9 cellular contexts compared by ENCODE assay signal in the genomic region with DNA sequence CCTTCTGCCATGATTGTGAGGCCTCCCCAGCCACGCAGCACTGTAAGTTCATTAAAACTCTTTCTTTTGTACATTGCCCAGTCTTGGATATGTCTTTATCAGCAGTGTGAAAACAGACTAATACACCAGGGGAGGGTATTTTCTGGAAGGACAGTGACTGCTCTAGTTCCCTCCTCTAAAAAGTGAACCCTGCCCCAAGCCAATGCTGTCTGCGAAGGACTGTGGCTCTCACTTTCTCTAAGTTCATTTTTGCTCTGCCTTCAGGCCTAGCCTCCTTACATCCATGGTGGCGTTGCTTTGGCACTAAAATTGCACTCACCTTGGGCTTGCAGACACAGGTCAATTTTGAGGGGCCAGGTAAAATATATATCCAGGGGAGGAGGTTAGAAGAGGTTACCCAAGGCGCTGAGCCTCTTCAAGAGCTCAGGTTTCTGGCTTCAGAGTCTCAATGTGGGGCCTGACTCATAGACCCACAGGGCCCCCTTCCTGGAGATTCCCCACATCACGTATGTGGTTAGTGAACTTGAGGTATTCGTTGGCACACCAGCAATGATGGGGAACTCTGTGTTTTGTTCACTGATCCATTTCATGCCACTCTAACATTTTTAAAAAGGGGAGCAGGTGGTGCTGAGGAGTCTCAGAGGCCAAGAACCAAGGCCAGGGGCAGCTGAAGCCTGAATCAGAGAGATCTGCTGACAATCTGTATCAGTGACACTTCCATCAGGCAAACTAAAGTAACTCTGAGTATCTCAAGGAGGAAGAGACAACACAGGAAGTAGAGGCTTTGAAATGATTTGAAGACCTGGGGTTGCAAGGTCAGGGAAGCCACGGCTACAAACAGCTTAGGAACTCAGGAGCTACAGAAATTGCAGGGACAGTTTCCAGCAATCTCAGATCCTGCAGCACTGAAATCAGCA.
DNase-seq lines count a peak whose midpoint lies in the region; ATAC-seq and TF ChIP-seq lines count a peak whose summit lies in the region.
"Had no signal": no experiment of that assay in that cellular context is flagged by ENCODE, and none has a peak within 500 bp of the region (broad histone marks: within the 10 kb centered on the region; RNA-seq: fewer than 3 reads in every experiment).

No MANE protein-coding gene starts in this region.

- H3K36me3 Mint-ChIP-seq in T-helper 2 cell treated with Interferon-gamma antibody and Interleukin-4, amounts not matched to agents 5 μg/mL and 100 μg/mL, for 36 hours (ENCODE audit: low read depth): no peaks in the 10 kb centered on the region
- H3K36me3 Mint-ChIP-seq in activated naive CD4-positive, alpha-beta T cell treated with anti-CD3 and anti-CD28 coated beads, Interleukin-2, amount 50 U/mL, for 24 hours: no peaks in the 10 kb centered on the region
- no peaks in the 10 kb centered on the region for H3K36me3 Mint-ChIP-seq in HFFc6 (ENCODE audit: low read depth)

- H3K9me3 ChIP-seq in vagina: no peaks in the 10 kb centered on the region

- no peak for TF ChIP-seq POLR2A in vagina (IDR thresholded peaks at IDR 0.05)

- no peaks in the 10 kb centered on the region for H3K4me1 ChIP-seq in vagina

- intact Hi-C loops in vagina (cut with DNase I): no loop called here

- H3K27ac Mint-ChIP-seq in T-helper 2 cell treated with Interferon-gamma antibody and Interleukin-4, amounts not matched to agents 5 μg/mL and 100 μg/mL, for 36 hours: peak overlapping the region; percentile 86
- H3K27ac Mint-ChIP-seq in activated naive CD4-positive, alpha-beta T cell treated with anti-CD3 and anti-CD28 coated beads, Interleukin-2, amount 50 U/mL, for 24 hours: peak overlapping the region; percentile 87
- H3K27ac Mint-ChIP-seq in HFFc6: no peak overlapping the region

- H3K9me3 Mint-ChIP-seq in T-helper 2 cell treated with Interferon-gamma antibody and Interleukin-4, amounts not matched to agents 5 μg/mL and 100 μg/mL, for 36 hours: no peaks in the 10 kb centered on the region
- H3K9me3 Mint-ChIP-seq in activated naive CD4-positive, alpha-beta T cell treated with anti-CD3 and anti-CD28 coated beads, Interleukin-2, amount 50 U/mL, for 24 hours: no peaks in the 10 kb centered on the region
- peaks cover 44% of the 10 kb centered on the region for H3K9me3 Mint-ChIP-seq in HFFc6

- H3K27me3 Mint-ChIP-seq in T-helper 2 cell treated with Interferon-gamma antibody and Interleukin-4, amounts not matched to agents 5 μg/mL and 100 μg/mL, for 36 hours (ENCODE audit: low read depth): no peaks in the 10 kb centered on the region
- no peaks in the 10 kb centered on the region for H3K27me3 Mint-ChIP-seq in activated naive CD4-positive, alpha-beta T cell treated with anti-CD3 and anti-CD28 coated beads, Interleukin-2, amount 50 U/mL, for 24 hours
- no peaks in the 10 kb centered on the region for H3K27me3 Mint-ChIP-seq in HFFc6 (ENCODE audit: insufficient read depth)

- no peaks in the 10 kb centered on the region for H3K36me3 ChIP-seq in vagina

- no peak for TF ChIP-seq CTCF in vagina (IDR thresholded peaks at IDR 0.05)
- TF ChIP-seq CTCF in HFFc6 (IDR thresholded peaks at IDR 0.05): no peak

- H3K4me1 Mint-ChIP-seq in T-helper 2 cell treated with Interferon-gamma antibody and Interleukin-4, amounts not matched to agents 5 μg/mL and 100 μg/mL, for 36 hours (ENCODE audit: low read depth): peaks cover 20% of the 10 kb centered on the region
- H3K4me1 Mint-ChIP-seq in activated naive CD4-positive, alpha-beta T cell treated with anti-CD3 and anti-CD28 coated beads, Interleukin-2, amount 50 U/mL, for 24 hours: peaks cover 30% of the 10 kb centered on the region
- peaks cover 20% of the 10 kb centered on the region; the same call in 1 of the 2 replicates for H3K4me1 Mint-ChIP-seq in HFFc6 (ENCODE audit: low read depth)

- no peak overlapping the region for H3K4me3 ChIP-seq in vagina

- peak overlapping the region; percentile 47 for H3K4me3 Mint-ChIP-seq in T-helper 2 cell treated with Interferon-gamma antibody and Interleukin-4, amounts not matched to agents 5 μg/mL and 100 μg/mL, for 36 hours
- peak overlapping the region; percentile 57 for H3K4me3 Mint-ChIP-seq in activated naive CD4-positive, alpha-beta T cell treated with anti-CD3 and anti-CD28 coated beads, Interleukin-2, amount 50 U/mL, for 24 hours
- H3K4me3 Mint-ChIP-seq in HFFc6: no peak overlapping the region

- ATAC-seq in GM21576 (IDR thresholded peaks at IDR 0.05; ENCODE audit: unreplicated experiment): peak; percentile 49

- no peaks in the 10 kb centered on the region for H3K27me3 ChIP-seq in vagina

- H3K27ac ChIP-seq in vagina: no peak overlapping the region
- H3K27ac ChIP-seq: VCaP had no signal

- DNase-seq in T-helper 2 cell treated with Interferon-gamma antibody and Interleukin-4, amounts not matched to agents 5 μg/mL and 100 μg/mL, for 36 hours (ENCODE audit: low spot score): peak; percentile 67
- peak; percentile 11 to 23 for DNase-seq in stimulated activated CD8-positive, alpha-beta memory T cell treated with anti-CD3 and anti-CD28 coated beads, Interleukin-4, amount 100 ng/mL, for 1 hour (ENCODE audit: low read depth in 2 of 2, low spot score in 1 of 2)
- DNase-seq in EL: no peak
- no peak for DNase-seq in epidermal melanocyte (ENCODE audit: insufficient read length, low spot score)
- DNase-seq in vagina (ENCODE audit: extremely low spot score in 2 of 2): no peak
- no peak for DNase-seq in HFFc6

Comparison
In these comparisons a context has a peak if more than half of its experiments do, and no peak if none do; other contexts are left out.
1. DNase-seq: peak in T-helper 2 cell treated with Interferon-gamma antibody and Interleukin-4, amounts not matched to agents 5 μg/mL and 100 μg/mL, for 36 hours (single experiment) and stimulated activated CD8-positive, alpha-beta memory T cell treated with anti-CD3 and anti-CD28 coated beads, Interleukin-4, amount 100 ng/mL, for 1 hour (2 of 2); none in EL (single experiment), epidermal melanocyte (single experiment), vagina (0 of 2) and HFFc6 (single experiment).